Comparison of ENCODE assay signal across 8 cellular contexts in the genomic region with DNA sequence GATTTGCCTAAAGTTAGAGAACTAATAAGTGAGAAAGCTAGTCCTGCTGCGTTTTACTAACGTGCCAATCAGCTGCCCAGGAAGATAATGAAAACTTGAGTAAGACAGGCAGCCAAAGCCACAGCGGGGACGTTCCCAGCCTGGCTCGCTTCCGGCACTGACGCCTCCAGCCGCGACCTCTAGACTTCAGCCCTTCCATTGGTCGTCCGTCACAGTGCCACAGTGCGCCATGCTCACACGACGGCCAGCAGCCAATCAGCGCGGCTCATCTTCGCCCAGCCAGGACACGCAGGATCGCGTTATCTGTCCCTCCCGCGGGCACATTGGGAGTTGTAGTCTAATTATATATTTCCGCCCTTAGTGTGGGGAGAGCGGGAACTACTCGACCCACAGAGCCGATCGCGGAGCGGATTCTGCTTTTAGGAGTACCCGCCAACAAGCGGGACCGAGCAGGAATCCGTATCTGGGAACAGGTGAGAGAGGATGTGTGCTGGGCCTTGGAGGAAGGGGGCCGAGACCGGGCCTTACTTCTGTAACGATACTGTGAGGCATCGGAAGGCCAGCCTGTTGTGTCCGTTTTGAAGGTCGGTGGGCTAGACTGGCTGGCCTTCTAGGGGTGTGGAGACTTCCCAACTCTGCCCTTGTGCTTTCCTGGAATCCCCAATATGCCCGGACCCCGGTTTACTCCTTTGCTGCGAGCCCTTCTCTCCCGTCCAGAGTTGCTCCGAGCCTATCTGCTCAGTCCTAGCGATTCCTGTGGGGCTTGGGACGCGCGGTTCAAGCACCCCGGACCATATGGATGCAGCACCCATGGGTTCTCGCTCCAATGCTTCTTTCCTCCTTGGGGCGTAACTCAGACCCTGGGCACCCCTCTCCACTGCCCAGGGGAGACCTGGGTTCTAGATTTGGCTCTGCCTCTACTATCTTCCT. TPM values are rescaled to one million over a fixed set of nuclear protein-coding genes. Genes with fewer than 3 reads are reported as not detected.
DNase-seq lines count a peak whose midpoint lies in the region; ATAC-seq, FAIRE-seq and TF ChIP-seq lines count a peak whose summit lies in the region.

A gene (plus strand): TSS at position 374 of the 930 bp plus-strand sequence. CDS start 924 bp downstream, outside the sequence.

- intact Hi-C loops in natural killer cell (cut with micrococcal nuclease) = loop anchor here (1.0 to 2.0 kb wide), 4 partner anchors 15 to 64 kb away; a partner anchor contains a TSS

- peak within 1 kb of the TSS; percentile 100 for H3K9ac ChIP-seq in Loucy (ENCODE audit: low read depth, low read length, poor library complexity, severe bottlenecking)

- no peaks in the 10 kb centered on the region for H3K9me3 Mint-ChIP-seq in natural killer cell

- no peaks in the 10 kb centered on the region for H3K9me2 ChIP-seq in Loucy (replicated peaks; ENCODE audit: low read depth, low read length)

- peak; percentile 30 for FAIRE-seq in H54 (lab: Jason Lieb, UNC)

- peak within 1 kb of the TSS; percentile 97 for H3K4me3 Mint-ChIP-seq in natural killer cell

- TF ChIP-seq POLR2A in H54 (IDR thresholded peaks at IDR 0.05; ENCODE audit: low read depth, low read length) (peak; percentile 53), Raji (IDR thresholded peaks at IDR 0.05; ENCODE audit: insufficient read depth, low read depth, low read length) (peak; percentile 73)

- H3K27ac Mint-ChIP-seq in natural killer cell = peak within 1 kb of the TSS; percentile 97 to 98

- peaks cover 10% of the 10 kb centered on the region; the same call in 1 of the 2 replicates for H3K36me3 ChIP-seq in Loucy (ENCODE audit: insufficient read depth, low read length)

- H3F3A ChIP-seq in Loucy (ENCODE audit: low read depth) = peaks cover 9% of the 10 kb centered on the region

- peaks cover 54% of the 10 kb centered on the region for H3K4me1 ChIP-seq in Loucy (ENCODE audit: insufficient read depth, low read length, poor library complexity, severe bottlenecking)

- TF ChIP-seq CTCF in Loucy (conservative IDR thresholded peaks at IDR 0.05; ENCODE audit: low read length) (no peak), fibroblast of mammary gland (conservative IDR thresholded peaks at IDR 0.05; ENCODE audit: control insufficient read depth, insufficient read depth, low read depth, low read length) (no peak), natural killer cell (IDR thresholded peaks at IDR 0.05) (no peak)

- peak within 1 kb of the TSS; percentile 26; the same call in 1 of the 2 replicates for H2AFZ ChIP-seq in Loucy (ENCODE audit: low read length)

- H4K20me1 ChIP-seq in Loucy (ENCODE audit: insufficient read depth, low read length, poor library complexity, severe bottlenecking) = peaks cover 26% of the 10 kb centered on the region

- peak; percentile 94 to 99 (median 96) for ATAC-seq in natural killer cell

- H3K4me2 ChIP-seq in Loucy (ENCODE audit: low read depth, low read length, poor library complexity, severe bottlenecking) = peak within 1 kb of the TSS; percentile 80

- peaks cover 5% of the 10 kb centered on the region for H3K27me3 ChIP-seq in Loucy (ENCODE audit: insufficient read depth, low read length, poor library complexity, severe bottlenecking)

- peak within 1 kb of the TSS; percentile 96 for H3K4me3 ChIP-seq in Loucy (ENCODE audit: low read length, poor library complexity, severe bottlenecking)
- H3K4me3 ChIP-seq in fibroblast of mammary gland (ENCODE audit: control insufficient read depth, low read depth, low read length) = peak within 1 kb of the TSS; percentile 65

- no peaks in the 10 kb centered on the region for H3K9me3 ChIP-seq in Loucy (ENCODE audit: insufficient read depth, low read depth, low read length)

- peaks cover 20 to 28% of the 10 kb centered on the region in 2 donors for H3K4me1 Mint-ChIP-seq in natural killer cell

- H3K36me3 Mint-ChIP-seq in natural killer cell = no peaks in the 10 kb centered on the region

- DNase-seq in EL (peak; percentile 99), H54 (ENCODE audit: insufficient read length, low spot score) (peak; percentile 98), fibroblast of mammary gland (ENCODE audit: low read depth) (peak; percentile 99), natural killer cell (peak; percentile 93)
- DNase-seq in activated T-helper 9 cell treated with anti-CD3 and anti-CD28 coated beads, Interleukin-2, amount 50 U/mL, for 16 hours (ENCODE audit: low read depth) = peak; percentile 96
- peak; percentile 98 for DNase-seq in stimulated activated naive CD4-positive, alpha-beta T cell treated with Interleukin-2 at 50 U/mL for 16 hours (lab: John Stamatoyannopoulos, UW)

- peaks cover 51% of the 10 kb centered on the region for H3K79me2 ChIP-seq in Loucy (ENCODE audit: insufficient read depth, low read length)

- no peaks in the 10 kb centered on the region for H3K27me3 Mint-ChIP-seq in natural killer cell (ENCODE audit: low read depth in 2 of 2)

RNA-seq across cellular contexts. Expression of the gene that starts here (rescaled TPM):
- total RNA-seq in natural killer cell = 100 to 1,000 TPM; 105 to 110 (median 105) TPM

Comparison
In these comparisons a context has a peak if more than half of its experiments do, and no peak if none do; other contexts are left out.
1. Peak in every context shown above with its lines: DNase-seq, ATAC-seq and H3K4me3 ChIP-seq.